Comparison of ENCODE assay signal across 9 cellular contexts in the genomic region with DNA sequence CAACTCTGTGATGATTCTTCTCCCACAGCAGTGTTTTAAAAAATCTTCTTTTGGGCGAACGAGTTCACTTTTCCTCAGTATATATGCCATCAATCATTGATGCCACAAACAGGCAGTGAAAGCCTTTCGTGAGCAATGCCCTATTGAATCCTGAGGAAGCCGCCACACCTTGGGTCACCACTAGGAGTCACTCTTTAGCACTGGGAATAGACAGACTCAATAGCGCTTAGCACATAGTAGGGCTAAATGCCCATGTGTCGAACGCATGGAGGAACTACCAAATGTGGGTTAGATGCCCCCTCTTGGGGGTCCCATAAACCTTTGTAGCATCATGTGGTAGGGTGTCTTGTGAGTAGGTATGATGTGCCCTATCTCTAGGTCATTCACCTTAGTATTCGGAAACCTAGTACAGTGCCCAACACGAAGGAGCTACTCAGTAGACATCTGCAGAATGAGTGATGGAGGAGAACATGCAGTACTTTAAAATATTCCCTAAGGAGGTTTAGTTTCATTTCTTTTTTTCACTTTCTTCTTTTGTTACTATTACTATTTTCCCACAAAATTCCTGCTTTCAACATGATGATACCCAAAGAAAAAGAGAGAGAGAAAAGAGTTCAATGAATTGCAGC.
DNase-seq lines count a peak whose midpoint lies in the region; ATAC-seq and TF ChIP-seq lines count a peak whose summit lies in the region.
"Had no signal": no experiment of that assay in that cellular context is flagged by ENCODE, and none has a peak within 500 bp of the region (broad histone marks: within the 10 kb centered on the region; RNA-seq: fewer than 3 reads in every experiment).

No MANE protein-coding gene starts in this region.

- no peaks in the 10 kb centered on the region for H3K9me3 Mint-ChIP-seq in activated CD8-positive, alpha-beta T cell treated with anti-CD3 and anti-CD28 coated beads for 36 hours
- H3K9me3 Mint-ChIP-seq in immature natural killer cell = peaks cover 0 to 4% (median 0%) of the 10 kb centered on the region in 6 donors
- H3K9me3 Mint-ChIP-seq: activated B cell treated with CpG ODN at 0.5 μM for 24 hours had no signal

- ATAC-seq in activated CD8-positive, alpha-beta T cell treated with anti-CD3 and anti-CD28 coated beads for 36 hours = no peak
- no peak for ATAC-seq in GM21423 (IDR thresholded peaks at IDR 0.05; ENCODE audit: unreplicated experiment)

- no peaks in the 10 kb centered on the region for H3K36me3 Mint-ChIP-seq in activated CD8-positive, alpha-beta T cell treated with anti-CD3 and anti-CD28 coated beads for 36 hours (ENCODE audit: low read depth)
- H3K36me3 Mint-ChIP-seq in immature natural killer cell = no peaks in the 10 kb centered on the region

- peak; percentile 33 for DNase-seq in activated CD8-positive, alpha-beta T cell treated with anti-CD3 and anti-CD28 coated beads for 36 hours
- DNase-seq in immature natural killer cell (no peak), NCI-H2029 treated with DMSO at 0.1 percent for 48 hours (lab: John Stamatoyannopoulos, UW) (no peak), SKM-1 treated with dmso at 0.1 percent for 144 hours (lab: John Stamatoyannopoulos, UW; ENCODE audit: unreplicated experiment) (no peak)
- DNase-seq in effector CD4-positive, alpha-beta T cell = no peak
- DNase-seq: activated B cell treated with CpG ODN at 0.5 μM for 24 hours had no signal

- peak overlapping the region; percentile 64 for H3K27ac ChIP-seq in 22Rv1

- no peaks in the 10 kb centered on the region for H3K27me3 Mint-ChIP-seq in activated CD8-positive, alpha-beta T cell treated with anti-CD3 and anti-CD28 coated beads for 36 hours
- peaks cover 0 to 11% (median 4%) of the 10 kb centered on the region in 3 donors for H3K27me3 Mint-ChIP-seq in immature natural killer cell (ENCODE audit: low read depth in 3 of 3)
- H3K27me3 Mint-ChIP-seq: activated B cell treated with CpG ODN at 0.5 μM for 24 hours had no signal

- CTCF ChIA-PET in activated CD8-positive, alpha-beta T cell treated with anti-CD3 and anti-CD28 coated beads for 36 hours (lab: Charles Lee) = interaction anchor here (0.7 to 2.4 kb wide), 4 partner anchors 10 to 95 kb away, joined by 3 to 15 read pairs (median 4); no protein-coding TSS in a partner anchor

- intact Hi-C loops in activated CD8-positive, alpha-beta T cell treated with anti-CD3 and anti-CD28 coated beads for 36 hours (cut with micrococcal nuclease) = loop anchor here (5.0 kb wide), 1 partner anchor 51 kb away; no protein-coding TSS in a partner anchor

- H3K4me1 Mint-ChIP-seq in activated CD8-positive, alpha-beta T cell treated with anti-CD3 and anti-CD28 coated beads for 36 hours (ENCODE audit: low read depth) = peaks cover 5% of the 10 kb centered on the region
- H3K4me1 Mint-ChIP-seq in immature natural killer cell = peaks cover 10 to 14% of the 10 kb centered on the region in 2 donors
- H3K4me1 Mint-ChIP-seq: activated B cell treated with CpG ODN at 0.5 μM for 24 hours had no signal

- no peak overlapping the region for H3K27ac Mint-ChIP-seq in activated CD8-positive, alpha-beta T cell treated with anti-CD3 and anti-CD28 coated beads for 36 hours
- H3K27ac Mint-ChIP-seq in immature natural killer cell = peak overlapping the region in 2 of 6 donors; percentile 22 to 24
- H3K27ac Mint-ChIP-seq: activated B cell treated with CpG ODN at 0.5 μM for 24 hours had no signal

- POLR2A ChIA-PET in activated CD8-positive, alpha-beta T cell treated with anti-CD3 and anti-CD28 coated beads for 36 hours (lab: Charles Lee) = no interaction called here

- H3K4me3 ChIP-seq in GM12875 (ENCODE audit: low read depth, low read length) = no peak overlapping the region

- TF ChIP-seq CTCF in 22Rv1 (IDR thresholded peaks at IDR 0.05) = peak; percentile 83
- TF ChIP-seq CTCF in GM12875 (IDR thresholded peaks at IDR 0.05; ENCODE audit: borderline replicate concordance, insufficient read depth, low read depth, low read length) = peak; percentile 65; the same call in 1 of the 2 replicates
- TF ChIP-seq CTCF in activated CD8-positive, alpha-beta T cell treated with anti-CD3 and anti-CD28 coated beads for 36 hours (IDR thresholded peaks at IDR 0.05) = peak; percentile 59

- H3K4me3 Mint-ChIP-seq in activated CD8-positive, alpha-beta T cell treated with anti-CD3 and anti-CD28 coated beads for 36 hours = no peak overlapping the region
- H3K4me3 Mint-ChIP-seq in immature natural killer cell = peak overlapping the region; percentile 41 to 79 (median 77)
- H3K4me3 Mint-ChIP-seq: activated B cell treated with CpG ODN at 0.5 μM for 24 hours had no signal
